16 cellular contexts compared by ENCODE assay signal in the genomic region with DNA sequence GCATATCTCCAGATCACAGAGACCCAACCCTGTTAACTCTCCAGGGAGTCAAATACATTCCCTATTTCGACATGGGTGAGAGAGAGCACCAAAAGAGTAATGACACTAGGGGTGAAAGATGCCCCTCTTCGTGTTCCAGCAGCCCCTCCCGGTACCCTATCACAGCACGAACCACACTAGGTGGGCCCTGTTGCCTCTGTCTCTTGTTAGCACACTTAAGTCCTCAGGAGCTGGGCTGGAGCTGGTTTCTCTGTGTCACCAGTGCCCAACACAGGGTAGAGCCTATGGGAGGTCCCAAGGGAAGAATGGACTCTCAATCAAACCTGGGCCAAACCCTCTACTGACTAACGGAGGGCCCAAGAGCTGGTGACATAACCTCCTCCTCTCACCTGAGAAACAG. TPM values are rescaled to one million over a fixed set of nuclear protein-coding genes. Genes with fewer than 3 reads are reported as not detected.
A peak's percentile ranks its signal among the peaks of the same experiment; 100 is the strongest.
DNase-seq lines count a peak whose midpoint lies in the region; ATAC-seq and TF ChIP-seq lines count a peak whose summit lies in the region.
"Had no signal": no experiment of that assay in that cellular context is flagged by ENCODE, and none has a peak within 500 bp of the region (broad histone marks: within the 10 kb centered on the region; RNA-seq: fewer than 3 reads in every experiment).

No MANE protein-coding gene starts in this region.

- H3K9ac ChIP-seq in NT2/D1 (ENCODE audit: insufficient read length, low read depth), result peak overlapping the region; percentile 5
- H3K9ac ChIP-seq in neural progenitor cell, result no peak overlapping the region

- ATAC-seq in GM19467 (IDR thresholded peaks at IDR 0.05; ENCODE audit: unreplicated experiment) (no peak), HG03159 (IDR thresholded peaks at IDR 0.05; ENCODE audit: unreplicated experiment) (no peak)

- H3K4me3 ChIP-seq in NT2/D1 (ENCODE audit: insufficient read length, low read depth) (no peak overlapping the region), neural progenitor cell (no peak overlapping the region)

- H3K4me1 ChIP-seq in NT2/D1 (ENCODE audit: insufficient read depth, insufficient read length), result no peaks in the 10 kb centered on the region
- H3K4me1 ChIP-seq in neural progenitor cell, result no peaks in the 10 kb centered on the region

- H3K27ac ChIP-seq in neural progenitor cell, result no peak overlapping the region

- H2AFZ ChIP-seq in neural progenitor cell (replicated peaks), result no peak overlapping the region

- peaks cover 8% of the 10 kb centered on the region for H3K27me3 Mint-ChIP-seq in T-helper 1 cell treated with Interleukin-12 subunit alpha and Interleukin-12 subunit beta and Interleukin-4 antibody, amounts not matched to agents 30 μg/mL and 1 μg/mL, for 36 hours (ENCODE audit: low read depth)
- H3K27me3 Mint-ChIP-seq in chondrocyte (ENCODE audit: low read depth), result no peaks in the 10 kb centered on the region
- peaks cover 2% of the 10 kb centered on the region for H3K27me3 Mint-ChIP-seq in neural progenitor cell (ENCODE audit: insufficient read depth, low read depth)

- H3K27me3 ChIP-seq in NT2/D1 (ENCODE audit: insufficient read depth, insufficient read length), result no peaks in the 10 kb centered on the region
- no peaks in the 10 kb centered on the region for H3K27me3 ChIP-seq in neural progenitor cell

- H3K4me2 ChIP-seq in neural progenitor cell, result peak overlapping the region; percentile 79

- no peaks in the 10 kb centered on the region for H3K9me3 Mint-ChIP-seq in T-helper 1 cell treated with Interleukin-12 subunit alpha and Interleukin-12 subunit beta and Interleukin-4 antibody, amounts not matched to agents 30 μg/mL and 1 μg/mL, for 36 hours
- H3K9me3 Mint-ChIP-seq in chondrocyte (ENCODE audit: low read depth) (no peaks in the 10 kb centered on the region), neural progenitor cell (no peaks in the 10 kb centered on the region)

- peaks cover 10% of the 10 kb centered on the region for H3K4me1 Mint-ChIP-seq in T-helper 1 cell treated with Interleukin-12 subunit alpha and Interleukin-12 subunit beta and Interleukin-4 antibody, amounts not matched to agents 30 μg/mL and 1 μg/mL, for 36 hours (ENCODE audit: low read depth)
- H3K4me1 Mint-ChIP-seq in chondrocyte (ENCODE audit: low read depth) (peaks cover 19% of the 10 kb centered on the region), neural progenitor cell (peaks cover 14% of the 10 kb centered on the region)

- H3K9me3 ChIP-seq in NT2/D1 (ENCODE audit: insufficient read depth, low read length), result no peaks in the 10 kb centered on the region
- H3K9me3 ChIP-seq in neural progenitor cell (ENCODE audit: low read depth), result no peaks in the 10 kb centered on the region

- no peak for TF ChIP-seq CTCF in chondrocyte (IDR thresholded peaks at IDR 0.05)
- TF ChIP-seq CTCF in neural progenitor cell (IDR thresholded peaks at IDR 0.05), result no peak

- peak overlapping the region; percentile 29 for H3K27ac Mint-ChIP-seq in T-helper 1 cell treated with Interleukin-12 subunit alpha and Interleukin-12 subunit beta and Interleukin-4 antibody, amounts not matched to agents 30 μg/mL and 1 μg/mL, for 36 hours
- no peak overlapping the region for H3K27ac Mint-ChIP-seq in chondrocyte (ENCODE audit: unreplicated experiment)
- peak overlapping the region; percentile 46 for H3K27ac Mint-ChIP-seq in neural progenitor cell

- H3K4me3 Mint-ChIP-seq in T-helper 1 cell treated with Interleukin-12 subunit alpha and Interleukin-12 subunit beta and Interleukin-4 antibody, amounts not matched to agents 30 μg/mL and 1 μg/mL, for 36 hours, result peak overlapping the region; percentile 74
- peak overlapping the region; percentile 85 for H3K4me3 Mint-ChIP-seq in chondrocyte (ENCODE audit: unreplicated experiment)
- H3K4me3 Mint-ChIP-seq in neural progenitor cell, result peak overlapping the region; percentile 98

- no peak for DNase-seq in T-helper 1 cell
- DNase-seq in NT2/D1 (ENCODE audit: low read depth, low spot score), result no peak
- DNase-seq in chondrocyte (ENCODE audit: low spot score), result no peak
- DNase-seq in neural progenitor cell (ENCODE audit: low spot score), result no peak
- DNase-seq in DMS114 treated with DMSO at 0.1 percent for 48 hours (lab: John Stamatoyannopoulos, UW; ENCODE audit: unreplicated experiment), result no peak
- DNase-seq: DMS79 treated with DMSO at 0.1 percent for 48 hours, KBM-7, left ventricle myocardium superior, NCI-H774, occipital lobe had no signal

- peaks cover 2% of the 10 kb centered on the region for H3K36me3 Mint-ChIP-seq in T-helper 1 cell treated with Interleukin-12 subunit alpha and Interleukin-12 subunit beta and Interleukin-4 antibody, amounts not matched to agents 30 μg/mL and 1 μg/mL, for 36 hours (ENCODE audit: low read depth)
- H3K36me3 Mint-ChIP-seq in chondrocyte (ENCODE audit: low read depth) (peaks cover 5% of the 10 kb centered on the region), neural progenitor cell (peaks cover 6% of the 10 kb centered on the region)

- no peaks in the 10 kb centered on the region for H3K79me2 ChIP-seq in neural progenitor cell (ENCODE audit: low read depth)

- no peaks in the 10 kb centered on the region for H3F3A ChIP-seq in neural progenitor cell (ENCODE audit: low read depth)

- no peaks in the 10 kb centered on the region for H4K20me1 ChIP-seq in neural progenitor cell (ENCODE audit: low read depth)

- H3K36me3 ChIP-seq in NT2/D1 (ENCODE audit: insufficient read depth, insufficient read length, low read length) (peaks cover 26% of the 10 kb centered on the region), neural progenitor cell (no peaks in the 10 kb centered on the region)

RNA-seq across cellular contexts. Expression of a gene that starts 1.2 kb away (rescaled TPM):
- total RNA-seq in chondrocyte, result 4.5 to 6.3 TPM (median 4.9 TPM) in 3 replicates
- 6.3 and 8.5 TPM in 2 replicates for total RNA-seq in neural progenitor cell (ENCODE audit: low replicate concordance)

RNA-seq across cellular contexts. Expression of a gene that starts 55.4 kb away (rescaled TPM):
- not detected in 3 replicates for total RNA-seq in chondrocyte
- total RNA-seq in neural progenitor cell (ENCODE audit: low replicate concordance), result not detected in 2 replicates
- total RNA-seq: A172; activated CD8-positive, alpha-beta memory T cell treated with anti-CD3 and anti-CD28 coated beads for 36 hours; left ventricle myocardium superior; occipital lobe; ureter had no signal
